Comparison of ENCODE assay signal across 21 cellular contexts in genomic region chr10:131003455-131003854, GRCh38.
"Had no signal": no experiment of that assay in that cellular context is flagged by ENCODE, and none has a peak within 500 bp of the region (broad histone marks: within the 10 kb centered on the region; RNA-seq: fewer than 3 reads in every experiment).

No MANE protein-coding gene starts in this region.

- H3K9me3 Mint-ChIP-seq: activated B cell treated with CpG ODN at 0.5 μM for 24 hours; dendritic cell treated with granulocyte-macrophage colony-stimulating factor and Interleukin-4, amounts not matched to agents 40 ng/mL and 50 ng/mL, for 4 days; T-helper 2 cell treated with Interferon-gamma antibody and Interleukin-4, amounts not matched to agents 5 μg/mL and 100 μg/mL, for 36 hours had no signal

- H3K27me3 Mint-ChIP-seq: activated B cell treated with CpG ODN at 0.5 μM for 24 hours; dendritic cell treated with granulocyte-macrophage colony-stimulating factor and Interleukin-4, amounts not matched to agents 40 ng/mL and 50 ng/mL, for 4 days had no signal

- H3K27me3 ChIP-seq: ascending aorta, neutrophil, right lobe of liver, tibial nerve had no signal

- H3K36me3 ChIP-seq: ascending aorta, neutrophil, right lobe of liver, tibial nerve had no signal

- H3K36me3 Mint-ChIP-seq: activated naive CD4-positive, alpha-beta T cell treated with anti-CD3 and anti-CD28 coated beads, Interleukin-2, amount 10 ng/mL, durations not matched to agents 7 days and 5 days; activated naive CD8-positive, alpha-beta T cell treated with anti-CD3 and anti-CD28 coated beads, Interleukin-2, amount 10 ng/mL, durations not matched to agents 7 days and 5 days; brain; naive B cell had no signal

- H3K27ac ChIP-seq: ascending aorta, neutrophil, right lobe of liver, tibial nerve had no signal

- H3K4me1 Mint-ChIP-seq: activated B cell treated with CpG ODN at 0.5 μM for 24 hours; activated naive CD4-positive, alpha-beta T cell treated with anti-CD3 and anti-CD28 coated beads, Interleukin-2, amount 10 ng/mL, durations not matched to agents 7 days and 5 days; activated naive CD8-positive, alpha-beta T cell treated with anti-CD3 and anti-CD28 coated beads, Interleukin-2, amount 10 ng/mL, durations not matched to agents 7 days and 5 days; naive B cell had no signal

- H3K4me1 ChIP-seq: ascending aorta, right lobe of liver, tibial nerve had no signal

- DNase-seq: activated B cell treated with CpG ODN at 0.5 μM for 24 hours; activated CD8-positive, alpha-beta T cell treated with anti-CD3 and anti-CD28 coated beads, Interleukin-2, amount 10 ng/mL, durations not matched to agents 7 days and 5 days; activated gamma-delta T cell; activated naive CD4-positive, alpha-beta T cell treated with anti-CD3 and anti-CD28 coated beads, Interleukin-2, amount 10 ng/mL, durations not matched to agents 7 days and 5 days; activated naive CD8-positive, alpha-beta T cell treated with anti-CD3 and anti-CD28 coated beads, Interleukin-2, amount 10 ng/mL, durations not matched to agents 7 days and 5 days; central memory CD4-positive, alpha-beta T cell; effector CD8-positive, alpha-beta T cell; kidney; left colon; mammary epithelial cell; naive B cell; nephron progenitor cell; right lobe of liver; stimulated activated CD4-positive, alpha-beta T cell treated with anti-CD3 and anti-CD28 coated beads, Interleukin-2, amount 100 ng/mL, for 48 hours; stimulated activated naive CD4-positive, alpha-beta T cell treated with Interleukin-2 at 50 U/mL for 16 hours had no signal

- H3K4me3 Mint-ChIP-seq: activated B cell treated with CpG ODN at 0.5 μM for 24 hours; activated CD8-positive, alpha-beta T cell treated with anti-CD3 and anti-CD28 coated beads, Interleukin-2, amount 10 ng/mL, durations not matched to agents 7 days and 5 days; activated naive CD4-positive, alpha-beta T cell treated with anti-CD3 and anti-CD28 coated beads, Interleukin-2, amount 10 ng/mL, durations not matched to agents 7 days and 5 days; activated naive CD8-positive, alpha-beta T cell treated with anti-CD3 and anti-CD28 coated beads, Interleukin-2, amount 10 ng/mL, durations not matched to agents 7 days and 5 days; brain; dendritic cell treated with granulocyte-macrophage colony-stimulating factor and Interleukin-4, amounts not matched to agents 40 ng/mL and 50 ng/mL, for 4 days; naive B cell; nephron progenitor cell; T-helper 2 cell treated with Interferon-gamma antibody and Interleukin-4, amounts not matched to agents 5 μg/mL and 100 μg/mL, for 36 hours had no signal

- H3K4me3 ChIP-seq: ascending aorta, right lobe of liver, tibial nerve had no signal

- H3K9me3 ChIP-seq: neutrophil, right lobe of liver, tibial nerve had no signal

- H3K27ac Mint-ChIP-seq: activated B cell treated with CpG ODN at 0.5 μM for 24 hours; activated CD8-positive, alpha-beta T cell treated with anti-CD3 and anti-CD28 coated beads, Interleukin-2, amount 10 ng/mL, durations not matched to agents 7 days and 5 days; activated naive CD4-positive, alpha-beta T cell treated with anti-CD3 and anti-CD28 coated beads, Interleukin-2, amount 10 ng/mL, durations not matched to agents 7 days and 5 days; activated naive CD8-positive, alpha-beta T cell treated with anti-CD3 and anti-CD28 coated beads, Interleukin-2, amount 10 ng/mL, durations not matched to agents 7 days and 5 days; dendritic cell treated with granulocyte-macrophage colony-stimulating factor and Interleukin-4, amounts not matched to agents 40 ng/mL and 50 ng/mL, for 4 days; naive B cell; nephron progenitor cell; T-helper 2 cell treated with Interferon-gamma antibody and Interleukin-4, amounts not matched to agents 5 μg/mL and 100 μg/mL, for 36 hours had no signal
